9 cellular contexts compared by ENCODE assay signal in the genomic region with DNA sequence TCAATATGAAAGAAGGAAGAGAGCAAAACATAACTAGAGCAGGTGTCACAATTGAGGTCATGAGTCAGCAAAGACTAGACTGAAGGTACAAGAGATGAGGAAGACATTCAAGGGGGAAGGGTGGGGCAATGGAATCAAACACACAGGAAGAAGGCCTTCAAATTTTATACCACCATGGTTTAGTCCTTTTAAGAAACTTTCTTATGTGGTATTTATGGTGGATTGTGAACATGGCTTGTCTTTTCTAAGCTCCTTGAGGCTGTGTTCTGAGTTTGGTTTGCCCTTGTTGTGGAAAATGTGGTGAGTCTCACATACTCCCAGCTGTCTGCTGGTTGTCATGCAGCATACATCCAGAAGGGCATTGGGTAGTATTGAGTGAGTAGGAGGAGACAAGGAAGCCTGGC.
DNase-seq lines count a peak whose midpoint lies in the region; ATAC-seq and TF ChIP-seq lines count a peak whose summit lies in the region.
"Had no signal": no experiment of that assay in that cellular context is flagged by ENCODE, and none has a peak within 500 bp of the region (broad histone marks: within the 10 kb centered on the region; RNA-seq: fewer than 3 reads in every experiment).

No MANE protein-coding gene starts in this region.

- CTCF ChIA-PET in CD4-positive, alpha-beta T cell (lab: Charles Lee): no interaction called here
- CTCF ChIA-PET in activated naive CD4-positive, alpha-beta T cell treated with anti-CD3 and anti-CD28 coated beads for 36 hours (lab: Charles Lee): interaction anchor here (0.6 to 0.9 kb wide), 2 partner anchors 18 to 186 kb away, joined by 3 to 6 read pairs; no protein-coding TSS in a partner anchor

- peaks cover 10% of the 10 kb centered on the region for H3K4me1 Mint-ChIP-seq in CD4-positive, alpha-beta T cell (ENCODE audit: low read depth)
- H3K4me1 Mint-ChIP-seq in activated naive CD4-positive, alpha-beta T cell treated with anti-CD3 and anti-CD28 coated beads for 36 hours (ENCODE audit: low read depth): peaks cover 12% of the 10 kb centered on the region

- peak; percentile 94 for ATAC-seq in CD4-positive, alpha-beta T cell (ENCODE audit: poor library complexity)
- ATAC-seq in GM19468 (IDR thresholded peaks at IDR 0.05; ENCODE audit: extremely low read depth, unreplicated experiment) (peak; percentile 77), HG03520 (IDR thresholded peaks at IDR 0.05; ENCODE audit: unreplicated experiment) (peak; percentile 96)

- DNase-seq in CD4-positive, alpha-beta T cell: peak in 8 of 10 experiments; percentile 4 to 63 (median 10)
- DNase-seq in activated naive CD4-positive, alpha-beta T cell treated with anti-CD3 and anti-CD28 coated beads for 36 hours: peak; percentile 50
- no peak for DNase-seq in GM19238 (ENCODE audit: insufficient read length, low spot score)
- DNase-seq in AG08396 (ENCODE audit: low spot score): no peak
- no peak for DNase-seq in NCI-H2227 treated with DMSO at 0.1 percent for 48 hours (lab: John Stamatoyannopoulos, UW)
- no peak for DNase-seq in islet precursor cell

- no peaks in the 10 kb centered on the region for H3K9me3 ChIP-seq in CD4-positive, alpha-beta T cell (ENCODE audit: control insufficient read depth, low read length)
- H3K9me3 ChIP-seq: thoracic aorta had no signal

- peak overlapping the region; percentile 0 for H3K4me3 Mint-ChIP-seq in CD4-positive, alpha-beta T cell
- H3K4me3 Mint-ChIP-seq in activated naive CD4-positive, alpha-beta T cell treated with anti-CD3 and anti-CD28 coated beads for 36 hours: no peak overlapping the region

- H3K36me3 Mint-ChIP-seq in CD4-positive, alpha-beta T cell (ENCODE audit: low read depth): no peaks in the 10 kb centered on the region
- H3K36me3 Mint-ChIP-seq in activated naive CD4-positive, alpha-beta T cell treated with anti-CD3 and anti-CD28 coated beads for 36 hours (ENCODE audit: low read depth): no peaks in the 10 kb centered on the region

- peak overlapping the region; percentile 3 for H3K27ac Mint-ChIP-seq in CD4-positive, alpha-beta T cell
- peak overlapping the region; percentile 47 for H3K27ac Mint-ChIP-seq in activated naive CD4-positive, alpha-beta T cell treated with anti-CD3 and anti-CD28 coated beads for 36 hours

- no peaks in the 10 kb centered on the region for H3K27me3 ChIP-seq in CD4-positive, alpha-beta T cell (ENCODE audit: control insufficient read depth, insufficient read depth, low read length)

- no peaks in the 10 kb centered on the region for H3K9me3 Mint-ChIP-seq in CD4-positive, alpha-beta T cell
- H3K9me3 Mint-ChIP-seq in activated naive CD4-positive, alpha-beta T cell treated with anti-CD3 and anti-CD28 coated beads for 36 hours: no peaks in the 10 kb centered on the region

- peaks cover 23% of the 10 kb centered on the region for H3K27me3 Mint-ChIP-seq in CD4-positive, alpha-beta T cell
- peaks cover 3% of the 10 kb centered on the region for H3K27me3 Mint-ChIP-seq in activated naive CD4-positive, alpha-beta T cell treated with anti-CD3 and anti-CD28 coated beads for 36 hours (ENCODE audit: low read depth)

- H3K27ac ChIP-seq in CD4-positive, alpha-beta T cell (ENCODE audit: low read depth, low read length): no peak overlapping the region

- POLR2A ChIA-PET in CD4-positive, alpha-beta T cell (lab: Charles Lee): interaction anchor here (1.0 kb wide), 1 partner anchor 62 kb away, joined by 4 read pairs; the partner anchor contains the start of gene NABP1

- no peak for TF ChIP-seq CTCF in CD4-positive, alpha-beta T cell (IDR thresholded peaks at IDR 0.05)

- intact Hi-C loops in CD4-positive, alpha-beta T cell (cut with DNase I, micrococcal nuclease): no loop called here
- intact Hi-C loops in activated naive CD4-positive, alpha-beta T cell treated with anti-CD3 and anti-CD28 coated beads for 36 hours (cut with micrococcal nuclease): loop anchor here (1.0 to 5.0 kb wide), 7 partner anchors 12 to 169 kb away; no protein-coding TSS in a partner anchor

Comparison
In these comparisons a context has a peak if more than half of its experiments do, and no peak if none do; other contexts are left out.
1. DNase-seq: peak in CD4-positive, alpha-beta T cell (8 of 10) and activated naive CD4-positive, alpha-beta T cell treated with anti-CD3 and anti-CD28 coated beads for 36 hours (single experiment); none in GM19238 (single experiment), AG08396 (single experiment), NCI-H2227 treated with DMSO at 0.1 percent for 48 hours (single experiment) and islet precursor cell (single experiment).
2. Peak in every context shown above with its lines, with median percentiles within 50 percentile points of each other: ATAC-seq.